In the genomic region with DNA sequence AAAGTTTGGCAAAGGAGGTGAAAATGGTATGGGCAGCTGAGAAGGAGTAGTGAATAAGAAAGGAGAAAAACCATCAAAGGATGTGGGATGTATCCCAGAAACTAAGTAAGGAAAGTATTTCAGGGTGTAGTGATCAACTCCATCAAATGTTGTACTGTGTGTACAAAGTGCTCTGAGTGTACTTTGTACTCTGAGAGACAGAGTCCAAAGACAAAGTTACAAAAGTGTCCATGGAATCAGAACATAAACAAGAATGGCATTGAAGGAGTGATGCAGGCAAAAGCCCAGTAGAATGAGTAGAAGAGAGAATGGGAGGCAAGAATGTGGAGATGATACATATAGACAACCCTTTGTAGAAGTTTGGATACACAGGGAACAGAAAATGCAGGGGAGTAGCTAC, we compare ENCODE assay signal across 25 cellular contexts.
"Had no signal": no experiment of that assay in that cellular context is flagged by ENCODE, and none has a peak within 500 bp of the region (broad histone marks: within the 10 kb centered on the region; RNA-seq: fewer than 3 reads in every experiment).

No MANE protein-coding gene starts in this region.

- H2AFZ ChIP-seq: parathyroid adenoma had no signal

- H3K36me3 ChIP-seq: colonic mucosa, esophagus muscularis mucosa, gastroesophageal sphincter, heart right ventricle, neutrophil, stomach, thyroid gland, vagina had no signal

- DNase-seq: colonic mucosa; dermis blood vessel endothelial cell; effector memory CD4-positive, alpha-beta T cell; foreskin keratinocyte; heart right ventricle; hippocampal formation; left cardiac atrium; left ventricle myocardium superior; natural killer cell; stimulated activated CD4-positive, alpha-beta T cell treated with anti-CD3 and anti-CD28 coated beads, Interleukin-2, amount 100 ng/mL, for 24 hours; stimulated activated CD4-positive, alpha-beta T cell treated with anti-CD3 and anti-CD28 coated beads, Interleukin-4, amount 100 ng/mL, for 24 hours; stimulated activated naive CD4-positive, alpha-beta T cell treated with Interleukin-2 at 50 U/mL for 16 hours; stomach; thyroid gland; trophoblast cell had no signal

- H3K9me3 ChIP-seq: colonic mucosa, esophagus muscularis mucosa, gastroesophageal sphincter, heart right ventricle, neutrophil, stomach, thyroid gland, vagina had no signal

- H3K4me1 ChIP-seq: colonic mucosa, esophagus muscularis mucosa, foreskin keratinocyte, gastroesophageal sphincter, heart right ventricle, parathyroid adenoma, stomach, thyroid gland, vagina had no signal

- H3K27ac ChIP-seq: colonic mucosa, esophagus muscularis mucosa, foreskin keratinocyte, gastroesophageal sphincter, heart right ventricle, neutrophil, parathyroid adenoma, stomach, thyroid gland, vagina had no signal

- H3K4me3 ChIP-seq: colonic mucosa, esophagus muscularis mucosa, gastroesophageal sphincter, heart right ventricle, lung, stomach, thyroid gland, vagina had no signal

- H3K9ac ChIP-seq: parathyroid adenoma had no signal

- FAIRE-seq: endothelial cell of umbilical vein, islet of Langerhans had no signal

- H3K79me2 ChIP-seq: parathyroid adenoma had no signal

- H3K27me3 ChIP-seq: colonic mucosa, esophagus muscularis mucosa, gastroesophageal sphincter, neutrophil, stomach, thyroid gland, vagina had no signal

- ATAC-seq: foreskin keratinocyte; gastroesophageal sphincter; heart right ventricle; left cardiac atrium; left ventricle myocardium superior; natural killer cell; sciatic nerve; stimulated activated effector memory CD8-positive, alpha-beta T cell treated with anti-CD3 and anti-CD28 coated beads, Interleukin-12 subunit alpha, Interleukin-12 subunit beta, amount 100 ng/mL, for 72 hours had no signal
